In genomic region chr12:32252199-32253073, GRCh38 we compare ENCODE assay signal across 9 cellular contexts.
DNase-seq lines count a peak whose midpoint lies in the region; ATAC-seq and TF ChIP-seq lines count a peak whose summit lies in the region.
"Had no signal": no experiment of that assay in that cellular context is flagged by ENCODE, and none has a peak within 500 bp of the region (broad histone marks: within the 10 kb centered on the region; RNA-seq: fewer than 3 reads in every experiment).

No MANE protein-coding gene starts in this region.

- H3K4me3 ChIP-seq in mucosa of descending colon: no peak overlapping the region

- no peaks in the 10 kb centered on the region for H3K9me3 ChIP-seq in mucosa of descending colon

- intact Hi-C loops in mucosa of descending colon (cut with DNase I, micrococcal nuclease): no loop called here

- no peak for TF ChIP-seq CTCF in mucosa of descending colon (IDR thresholded peaks at IDR 0.05)

- ATAC-seq in GM18868 (IDR thresholded peaks at IDR 0.05; ENCODE audit: unreplicated experiment) (peak; percentile 92), GM21717 (IDR thresholded peaks at IDR 0.05; ENCODE audit: unreplicated experiment) (peak; percentile 92), HG03457 (IDR thresholded peaks at IDR 0.05; ENCODE audit: unreplicated experiment) (peak; percentile 84), mucosa of descending colon (peak; percentile 47)

- DNase-seq in mucosa of descending colon: no peak
- DNase-seq in NCI-H446 treated with DMSO at 0.1 percent for 48 hours (lab: John Stamatoyannopoulos, UW): no peak
- no peak for DNase-seq in activated gamma-delta T cell (lab: John Stamatoyannopoulos, UW)
- DNase-seq in HUDEP-2 (lab: John Stamatoyannopoulos, UW; ENCODE audit: unreplicated experiment in 76 of 76): no peak
- DNase-seq: activated CD4-positive, alpha-beta memory T cell treated with anti-CD3 and anti-CD28 coated beads for 36 hours; midbrain had no signal

- no peaks in the 10 kb centered on the region for H3K4me1 ChIP-seq in mucosa of descending colon (ENCODE audit: low read depth)

- H3K36me3 ChIP-seq in mucosa of descending colon (ENCODE audit: low read depth): no peaks in the 10 kb centered on the region
